ENCODE assay signal across 16 cellular contexts in the genomic region with DNA sequence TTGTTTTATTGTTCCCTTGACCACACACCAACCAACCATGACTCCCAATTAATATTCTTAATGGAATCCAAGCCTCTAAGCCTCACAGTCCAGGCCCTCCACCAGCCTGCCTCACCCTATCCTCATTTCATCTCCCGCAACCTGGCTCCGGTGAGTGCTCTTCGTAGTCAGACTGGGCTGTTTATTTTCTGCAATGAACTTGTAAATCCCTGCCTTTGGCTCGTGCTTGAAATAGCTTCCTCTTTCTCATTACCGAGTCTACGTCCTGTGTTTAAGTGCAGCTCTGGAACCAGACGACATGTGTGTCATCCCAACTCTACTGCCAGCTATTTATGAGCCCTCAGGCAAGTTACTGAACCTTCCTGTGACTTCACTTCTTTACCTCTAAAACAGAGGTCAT. TPM values are rescaled to one million over a fixed set of nuclear protein-coding genes. Genes with fewer than 3 reads are reported as not detected.
A peak's percentile ranks its signal among the peaks of the same experiment; 100 is the strongest.
DNase-seq lines count a peak whose midpoint lies in the region; ATAC-seq and TF ChIP-seq lines count a peak whose summit lies in the region.
"Had no signal": no experiment of that assay in that cellular context is flagged by ENCODE, and none has a peak within 500 bp of the region (broad histone marks: within the 10 kb centered on the region; RNA-seq: fewer than 3 reads in every experiment).

No MANE protein-coding gene starts in this region.

- no peak overlapping the region for H3K4ac ChIP-seq in IMR-90 (ENCODE audit: low read depth, low read length)

- dilution Hi-C loops in IMR-90 (cut with HindIII; ENCODE audit: low sequenced_read_pairs, unreplicated experiment) = no loop called here

- DNase-seq in BE2C (peak; percentile 33), IMR-90 (peak; percentile 22), left lung (no peak), NCI-H748 (lab: John Stamatoyannopoulos, UW; ENCODE audit: unreplicated experiment) (no peak)
- no peak for DNase-seq in effector CD4-positive, alpha-beta T cell
- no peak for DNase-seq in activated naive CD4-positive, alpha-beta T cell treated with anti-CD3 and anti-CD28 coated beads, Interleukin-2, amount 10 ng/mL, durations not matched to agents 7 days and 5 days
- DNase-seq in activated CD4-positive, alpha-beta T cell treated with anti-CD3 and anti-CD28 coated beads, Interleukin-2, amount 50 U/mL, for 4 hours = no peak
- DNase-seq: activated CD8-positive, alpha-beta memory T cell treated with anti-CD3 and anti-CD28 coated beads, Interleukin-2, amount 50 U/mL, for 4 hours; adrenal gland; dermis blood vessel endothelial cell; GDM1; left ventricle myocardium inferior; NCI-H2107; stimulated activated CD8-positive, alpha-beta memory T cell treated with anti-CD3 and anti-CD28 coated beads, Interleukin-4, amount 100 ng/mL, for 48 hours; T-helper 9 cell had no signal

- no peaks in the 10 kb centered on the region for H3K9me3 Mint-ChIP-seq in activated naive CD4-positive, alpha-beta T cell treated with anti-CD3 and anti-CD28 coated beads, Interleukin-2, amount 10 ng/mL, durations not matched to agents 7 days and 5 days

- no peaks in the 10 kb centered on the region for H4K20me1 ChIP-seq in IMR-90 (ENCODE audit: insufficient read depth, low read length)

- whole genome bisulfite sequencing in IMR-90 (ENCODE audit: extremely low coverage in 2 of 2, insufficient read length in 1 of 2), 2 experiments = 55% methylated on average over 4 of the region's 7 CpGs; no CpG with 5 or more reads in 1 of the 2 experiments

- in situ Hi-C loops in IMR-90 (cut with MboI; ENCODE audit: low sequenced_read_pairs) = no loop called here

- H3K27ac ChIP-seq in IMR-90 (ENCODE audit: insufficient read depth, low read length) (no peak overlapping the region), VCaP (peak overlapping the region; percentile 46), left lung (no peak overlapping the region)
- H3K27ac ChIP-seq: adrenal gland, left ventricle myocardium inferior had no signal

- no peak for TF ChIP-seq CTCF in BE2C (IDR thresholded peaks at IDR 0.05; ENCODE audit: low read depth, low read length)
- TF ChIP-seq CTCF in IMR-90 (conservative IDR thresholded peaks at IDR 0.05; ENCODE audit: low read depth, low read length) = no peak
- TF ChIP-seq CTCF in VCaP (conservative IDR thresholded peaks at IDR 0.05) = no peak
- no peak for TF ChIP-seq CTCF in left lung (IDR thresholded peaks at IDR 0.05)

- no peak for TF ChIP-seq POLR2A in IMR-90 (IDR thresholded peaks at IDR 0.05; ENCODE audit: low read depth, low read length)

- no peak overlapping the region for H2BK20ac ChIP-seq in IMR-90 (ENCODE audit: low read depth, low read length)

- H3K27ac Mint-ChIP-seq in activated naive CD4-positive, alpha-beta T cell treated with anti-CD3 and anti-CD28 coated beads, Interleukin-2, amount 10 ng/mL, durations not matched to agents 7 days and 5 days = no peak overlapping the region

- no peak overlapping the region for H3K4me3 ChIP-seq in BE2C (ENCODE audit: low read depth, low read length)
- H3K4me3 ChIP-seq in IMR-90 (ENCODE audit: insufficient read depth, low read depth, low read length) = no peak overlapping the region
- H3K4me3 ChIP-seq in left lung = no peak overlapping the region
- H3K4me3 ChIP-seq: adrenal gland, left ventricle myocardium inferior had no signal

- H3K36me3 Mint-ChIP-seq in activated naive CD4-positive, alpha-beta T cell treated with anti-CD3 and anti-CD28 coated beads, Interleukin-2, amount 10 ng/mL, durations not matched to agents 7 days and 5 days = no peaks in the 10 kb centered on the region

- H3K56ac ChIP-seq in IMR-90 (ENCODE audit: extremely low read depth, insufficient read depth, low read length) = no peak overlapping the region

- H3K9me3 ChIP-seq in BE2C (no peaks in the 10 kb centered on the region), IMR-90 (ENCODE audit: control insufficient read depth, insufficient read depth, low read length) (no peaks in the 10 kb centered on the region), left lung (no peaks in the 10 kb centered on the region)
- H3K9me3 ChIP-seq: adrenal gland, left ventricle myocardium inferior had no signal

- H3K27me3 Mint-ChIP-seq in activated naive CD4-positive, alpha-beta T cell treated with anti-CD3 and anti-CD28 coated beads, Interleukin-2, amount 10 ng/mL, durations not matched to agents 7 days and 5 days = peaks cover 10% of the 10 kb centered on the region

- H3K4me1 ChIP-seq in BE2C (peaks cover 4% of the 10 kb centered on the region; the same call in 1 of the 2 replicates), IMR-90 (ENCODE audit: control insufficient read depth, insufficient read depth, low read length) (no peaks in the 10 kb centered on the region), left lung (no peaks in the 10 kb centered on the region)

- intact Hi-C loops in IMR-90 (cut with micrococcal nuclease) (no loop called here), left lung (cut with DNase I) (no loop called here)

- H3K23ac ChIP-seq in IMR-90 (ENCODE audit: low read depth, low read length) = no peak overlapping the region

- no peak overlapping the region for H2BK15ac ChIP-seq in IMR-90 (ENCODE audit: low read depth, low read length)

- peak overlapping the region; percentile 49 for H2AFZ ChIP-seq in IMR-90 (replicated peaks; ENCODE audit: low read length, poor library complexity)

- no peak overlapping the region for H4K91ac ChIP-seq in IMR-90 (ENCODE audit: insufficient read depth, low read depth, low read length)

- no peak overlapping the region for H2BK5ac ChIP-seq in IMR-90 (ENCODE audit: low read depth, low read length, poor library complexity, severe bottlenecking)

- H3K4me3 Mint-ChIP-seq in activated naive CD4-positive, alpha-beta T cell treated with anti-CD3 and anti-CD28 coated beads, Interleukin-2, amount 10 ng/mL, durations not matched to agents 7 days and 5 days = no peak overlapping the region

- no peaks in the 10 kb centered on the region for H3K9me1 ChIP-seq in IMR-90 (ENCODE audit: insufficient read depth, low read length)

- no peak overlapping the region for H2AK5ac ChIP-seq in IMR-90 (ENCODE audit: low read depth, low read length)

- no peaks in the 10 kb centered on the region for H3K4me1 Mint-ChIP-seq in activated naive CD4-positive, alpha-beta T cell treated with anti-CD3 and anti-CD28 coated beads, Interleukin-2, amount 10 ng/mL, durations not matched to agents 7 days and 5 days

- H3K9ac ChIP-seq in IMR-90 (ENCODE audit: low read depth, low read length) = no peak overlapping the region

- no peak overlapping the region for H4K8ac ChIP-seq in IMR-90 (ENCODE audit: low read depth in 2 of 2, low read length in 2 of 2)

- TF ChIP-seq RAD21 in IMR-90 (IDR thresholded peaks at IDR 0.05; ENCODE audit: low read length) = no peak

- no TSS peak for BruUV-seq in IMR-90 (replicated peaks; lab: Mats Ljungman, UMichigan)

- no peak overlapping the region for H4K5ac ChIP-seq in IMR-90 (ENCODE audit: low read depth, low read length)

- no peak overlapping the region for H3K4me2 ChIP-seq in IMR-90 (ENCODE audit: low read depth, low read length)

- no peak overlapping the region for H3K18ac ChIP-seq in IMR-90 (ENCODE audit: low read depth, low read length)

- H3K14ac ChIP-seq in IMR-90 (replicated peaks; ENCODE audit: low read depth, low read length) = no peak overlapping the region

- H3K27me3 ChIP-seq in BE2C (no peaks in the 10 kb centered on the region), IMR-90 (ENCODE audit: control insufficient read depth, insufficient read depth, low read length) (peaks cover 5% of the 10 kb centered on the region), left lung (no peaks in the 10 kb centered on the region)
- H3K27me3 ChIP-seq: adrenal gland had no signal

- H2BK120ac ChIP-seq in IMR-90 (ENCODE audit: low read depth, low read length) = no peak overlapping the region

- no peaks in the 10 kb centered on the region for H3K79me1 ChIP-seq in IMR-90 (ENCODE audit: low read depth in 1 of 2, low read length in 2 of 2)

- H3K36me3 ChIP-seq in BE2C (peaks cover 28% of the 10 kb centered on the region), IMR-90 (ENCODE audit: control insufficient read depth, insufficient read depth, low read length) (no peaks in the 10 kb centered on the region), left lung (no peaks in the 10 kb centered on the region)
- H3K36me3 ChIP-seq: adrenal gland, left ventricle myocardium inferior had no signal

- no peak overlapping the region for H2AK9ac ChIP-seq in IMR-90 (replicated peaks; ENCODE audit: low read depth, low read length, poor library complexity)

- POLR2A ChIA-PET in IMR-90 (lab: Charles Lee; ENCODE audit: unreplicated experiment) = no interaction called here

- CTCF ChIA-PET in IMR-90 (lab: Yijun Ruan, JAX) = interaction anchor here (0.6 to 0.8 kb wide), 2 partner anchors 11 to 48 kb away, joined by 3 read pairs; no protein-coding TSS in a partner anchor
- CTCF ChIA-PET in activated naive CD4-positive, alpha-beta T cell treated with anti-CD3 and anti-CD28 coated beads, Interleukin-2, amount 10 ng/mL, durations not matched to agents 7 days and 5 days (lab: Charles Lee) = interaction anchor here (1.2 kb wide), 1 partner anchor 664 kb away, joined by 3 read pairs; no protein-coding TSS in a partner anchor

- ATAC-seq in IMR-90 (ENCODE audit: low read depth) (peak; percentile 48), left lung (peak; percentile 16)

TF ChIP-seq in IMR-90, 13 proteins besides CTCF, POLR2A, EP300 and RAD21 (continues in another document):
- TF ChIP-seq, protein P1, sequence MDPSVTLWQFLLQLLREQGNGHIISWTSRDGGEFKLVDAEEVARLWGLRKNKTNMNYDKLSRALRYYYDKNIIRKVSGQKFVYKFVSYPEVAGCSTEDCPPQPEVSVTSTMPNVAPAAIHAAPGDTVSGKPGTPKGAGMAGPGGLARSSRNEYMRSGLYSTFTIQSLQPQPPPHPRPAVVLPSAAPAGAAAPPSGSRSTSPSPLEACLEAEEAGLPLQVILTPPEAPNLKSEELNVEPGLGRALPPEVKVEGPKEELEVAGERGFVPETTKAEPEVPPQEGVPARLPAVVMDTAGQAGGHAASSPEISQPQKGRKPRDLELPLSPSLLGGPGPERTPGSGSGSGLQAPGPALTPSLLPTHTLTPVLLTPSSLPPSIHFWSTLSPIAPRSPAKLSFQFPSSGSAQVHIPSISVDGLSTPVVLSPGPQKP (IDR thresholded peaks at IDR 0.05; ENCODE audit: borderline replicate concordance, low read depth, low read length) = no peak
- no peak for TF ChIP-seq MXI1 (IDR thresholded peaks at IDR 0.05; ENCODE audit: borderline replicate concordance, low read depth, low read length)

RNA-seq across cellular contexts. Expression of a gene that starts 12.4 kb away (rescaled TPM):
- 1.1 TPM for polyA plus RNA-seq in BE2C (2012; ENCODE audit: insufficient read depth, insufficient read length, low read depth)
- total RNA-seq in IMR-90 (2012; rRNA removed) (2.5 and 3.3 TPM in 2 replicates), left lung (1 to 10 TPM; 3.9 to 4.8 TPM)
- polyA plus RNA-seq in IMR-90 (2012; rRNA removed) = 0.99 and 1.2 TPM in 2 replicates
- 0.44 and 1.1 TPM in 2 replicates for polyA plus RNA-seq in IMR-90 (2012; cell fraction: cytosol; rRNA removed)
- polyA plus RNA-seq in IMR-90 (2012; cell fraction: nucleus; rRNA removed; ENCODE audit: low replicate concordance) = 0.26 and 0.78 TPM in 2 replicates

RNA-seq across cellular contexts. Expression of a gene that starts 56.2 kb away (rescaled TPM):
- 5.4 TPM for polyA plus RNA-seq in BE2C (2012; ENCODE audit: insufficient read depth, insufficient read length, low read depth)
- 11.9 and 13.4 TPM in 2 replicates for total RNA-seq in IMR-90 (2012; rRNA removed)
- 5.5 and 5.6 TPM in 2 replicates for polyA plus RNA-seq in IMR-90 (2012; rRNA removed)
- 2.3 and 2.7 TPM in 2 replicates for polyA plus RNA-seq in IMR-90 (2012; cell fraction: cytosol; rRNA removed)
- 0.94 and 5.0 TPM in 2 replicates for polyA plus RNA-seq in IMR-90 (2012; cell fraction: nucleus; rRNA removed; ENCODE audit: low replicate concordance)
- 1 to 10 TPM; 4.4 to 6.0 TPM for total RNA-seq in left lung

Comparison
In these comparisons a context has a peak if more than half of its experiments do, and no peak if none do; other contexts are left out.
1. DNase-seq: peak in BE2C (single experiment) and IMR-90 (single experiment); none in left lung (0 of 2), effector CD4-positive, alpha-beta T cell (single experiment), activated naive CD4-positive, alpha-beta T cell treated with anti-CD3 and anti-CD28 coated beads, Interleukin-2, amount 10 ng/mL, durations not matched to agents 7 days and 5 days (single experiment), NCI-H748 (single experiment) and activated CD4-positive, alpha-beta T cell treated with anti-CD3 and anti-CD28 coated beads, Interleukin-2, amount 50 U/mL, for 4 hours (0 of 2).